32 cellular contexts compared by ENCODE assay signal in genomic region chrX:150506020-150506419, GRCh38.
DNase-seq lines count a peak whose midpoint lies in the region; ATAC-seq, FAIRE-seq and TF ChIP-seq lines count a peak whose summit lies in the region.
"Had no signal": no experiment of that assay in that cellular context is flagged by ENCODE, and none has a peak within 500 bp of the region (broad histone marks: within the 10 kb centered on the region; RNA-seq: fewer than 3 reads in every experiment).

No MANE protein-coding gene starts in this region.

- peaks cover 3% of the 10 kb centered on the region for H3K9me3 Mint-ChIP-seq in neural progenitor cell
- no peaks in the 10 kb centered on the region for H3K9me3 Mint-ChIP-seq in stimulated activated memory B cell treated with anti-CD40 and anti-IgM and Interleukin-4, amounts not matched to agents 10 μg/mL and 1 μg/mL and 100 μg/mL, for 72 hours
- H3K9me3 Mint-ChIP-seq: activated CD4-positive, alpha-beta memory T cell treated with anti-CD3 and anti-CD28 coated beads for 36 hours; activated naive CD4-positive, alpha-beta T cell treated with anti-CD3 and anti-CD28 coated beads, Interleukin-2, amount 50 U/mL, for 72 hours; activated T-helper 2 cell treated with anti-CD3 and anti-CD28 coated beads, Interferon-gamma antibody, Interleukin-2, Interleukin-4, amounts not matched to agents 10 μg/mL and 5 μg/mL and 100 μg/mL, durations not matched to agents 14 hours and 24 hours and 36 hours; HFFc6; IgD-negative memory B cell; naive thymus-derived CD8-positive, alpha-beta T cell; T-cell had no signal

- peak overlapping the region; percentile 94; the same call in 1 of the 2 replicates for H2BK5ac ChIP-seq in H1 (ENCODE audit: low read depth, low read length)

- TF ChIP-seq EP300 in H1 (IDR thresholded peaks at IDR 0.05; ENCODE audit: borderline replicate concordance in 1 of 2, low read depth in 2 of 2, low read length in 2 of 2): no peak

- H3K4me3 Mint-ChIP-seq in neural progenitor cell: no peak overlapping the region
- no peak overlapping the region for H3K4me3 Mint-ChIP-seq in stimulated activated memory B cell treated with anti-CD40 and anti-IgM and Interleukin-4, amounts not matched to agents 10 μg/mL and 1 μg/mL and 100 μg/mL, for 72 hours
- H3K4me3 Mint-ChIP-seq: activated CD4-positive, alpha-beta memory T cell treated with anti-CD3 and anti-CD28 coated beads for 36 hours; endodermal cell; HFFc6; IgD-negative memory B cell; naive thymus-derived CD8-positive, alpha-beta T cell; T-cell had no signal

- no peak overlapping the region for H3K56ac ChIP-seq in H1 (replicated peaks; ENCODE audit: insufficient read length, low read depth, low read length)

- H3K36me3 Mint-ChIP-seq in neural progenitor cell: no peaks in the 10 kb centered on the region
- no peaks in the 10 kb centered on the region for H3K36me3 Mint-ChIP-seq in stimulated activated memory B cell treated with anti-CD40 and anti-IgM and Interleukin-4, amounts not matched to agents 10 μg/mL and 1 μg/mL and 100 μg/mL, for 72 hours
- H3K36me3 Mint-ChIP-seq: activated CD4-positive, alpha-beta memory T cell treated with anti-CD3 and anti-CD28 coated beads for 36 hours; activated naive CD4-positive, alpha-beta T cell treated with anti-CD3 and anti-CD28 coated beads, Interleukin-2, amount 50 U/mL, for 72 hours; IgD-negative memory B cell; naive thymus-derived CD8-positive, alpha-beta T cell; T-cell had no signal

- no peaks in the 10 kb centered on the region for H4K20me1 ChIP-seq in H1 (replicated peaks in 1 of 2; ENCODE audit: control insufficient read depth in 1 of 2, insufficient read depth in 2 of 2, low read length in 2 of 2)
- no peaks in the 10 kb centered on the region for H4K20me1 ChIP-seq in neural progenitor cell (ENCODE audit: low read depth)

- CTCF ChIA-PET in H1 (lab: Charles Lee; ENCODE audit: partially characterized antibody): interaction anchor here (0.8 kb wide), 1 partner anchor 257 kb away, joined by 3 read pairs; no protein-coding TSS in a partner anchor

- no peak for TF ChIP-seq RAD21 in H1 (IDR thresholded peaks at IDR 0.05 in 1 of 2, conservative IDR thresholded peaks at IDR 0.05 in 1 of 2; ENCODE audit: low read depth in 2 of 2, low read length in 2 of 2)

- peak overlapping the region; percentile 60; the same call in 1 of the 2 replicates for H2BK12ac ChIP-seq in H1 (ENCODE audit: low read depth, low read length)

- peaks cover 41% of the 10 kb centered on the region for H3K4me1 Mint-ChIP-seq in neural progenitor cell
- no peaks in the 10 kb centered on the region for H3K4me1 Mint-ChIP-seq in stimulated activated memory B cell treated with anti-CD40 and anti-IgM and Interleukin-4, amounts not matched to agents 10 μg/mL and 1 μg/mL and 100 μg/mL, for 72 hours
- H3K4me1 Mint-ChIP-seq: naive thymus-derived CD8-positive, alpha-beta T cell; T-cell had no signal

- intact Hi-C loops in colonic mucosa (cut with DNase I): no loop called here

- no peak for ATAC-seq in stimulated activated memory B cell treated with anti-CD40 and anti-IgM and Interleukin-4, amounts not matched to agents 10 μg/mL and 1 μg/mL and 100 μg/mL, for 72 hours
- ATAC-seq: activated naive CD4-positive, alpha-beta T cell treated with anti-CD3 and anti-CD28 coated beads, Interleukin-2, amount 50 U/mL, for 72 hours; lower lobe of right lung; naive thymus-derived CD8-positive, alpha-beta T cell; T-cell had no signal

- peak overlapping the region; percentile 12 for H2BK120ac ChIP-seq in H1 (replicated peaks; ENCODE audit: low read depth, low read length)

- no peak overlapping the region for H2AK5ac ChIP-seq in H1 (ENCODE audit: low read depth, low read length)

- H3K79me2 ChIP-seq in H1 (ENCODE audit: control insufficient read depth in 1 of 2, insufficient read depth in 2 of 2, low read length in 2 of 2): no peaks in the 10 kb centered on the region
- no peaks in the 10 kb centered on the region for H3K79me2 ChIP-seq in neural progenitor cell (ENCODE audit: low read depth)
- H3K79me2 ChIP-seq: hepatocyte had no signal

- TF ChIP-seq CTCF in H1 (IDR thresholded peaks at IDR 0.05; ENCODE audit: control extremely low read depth in 1 of 3, insufficient read depth in 1 of 3, low read depth in 1 of 3, low read length in 3 of 3): no peak
- no peak for TF ChIP-seq CTCF in neural progenitor cell (IDR thresholded peaks at IDR 0.05)
- no peak for TF ChIP-seq CTCF in colonic mucosa (IDR thresholded peaks at IDR 0.05)

- no peak for FAIRE-seq in H1 (lab: Jason Lieb, UNC)
- FAIRE-seq: frontal cortex, GM18507, kidney had no signal

- H3K36me3 ChIP-seq in ES-I3 (ENCODE audit: insufficient read depth, low read length) (no peaks in the 10 kb centered on the region), HUES6 (ENCODE audit: control insufficient read depth, insufficient read depth, low read length) (no peaks in the 10 kb centered on the region), H1 (ENCODE audit: control insufficient read depth in 2 of 4, insufficient read depth in 4 of 4, low read length in 3 of 4) (no peaks in the 10 kb centered on the region), neural progenitor cell (no peaks in the 10 kb centered on the region), colonic mucosa (no peaks in the 10 kb centered on the region)
- H3K36me3 ChIP-seq: lower lobe of right lung, stomach had no signal

- H2BK20ac ChIP-seq in H1 (ENCODE audit: low read length): peak overlapping the region; percentile 86; the same call in 1 of the 2 replicates

- H3K4me1 ChIP-seq in ES-I3 (ENCODE audit: insufficient read depth, low read length) (peaks cover 56% of the 10 kb centered on the region), HUES6 (ENCODE audit: control insufficient read depth, insufficient read depth, low read length) (peaks cover 64% of the 10 kb centered on the region), H1 (replicated peaks in 1 of 4; ENCODE audit: control insufficient read depth in 3 of 4, insufficient read depth in 4 of 4, low read length in 3 of 4) (peaks cover 7 to 37% (median 20%) of the 10 kb centered on the region in 4 experiments; a peak in 6 of 7 replicates), neural progenitor cell (peaks cover 22% of the 10 kb centered on the region), colonic mucosa (peaks cover 4% of the 10 kb centered on the region)

- POLR2A ChIA-PET in H1 (lab: Charles Lee; ENCODE audit: partially characterized antibody): interaction anchor here (0.8 to 1.2 kb wide), 3 partner anchors 11 to 59 kb away, joined by 3 to 5 read pairs (median 4); no protein-coding TSS in a partner anchor

- no peak for DNase-seq in H1 (ENCODE audit: low read depth in 1 of 2, low spot score in 2 of 2)
- no peak for DNase-seq in neural progenitor cell (ENCODE audit: low spot score)
- no peak for DNase-seq in NOMO-1 treated with dmso at 0.1 percent for 144 hours (lab: John Stamatoyannopoulos, UW; ENCODE audit: unreplicated experiment)
- no peak for DNase-seq in colonic mucosa
- DNase-seq: activated CD4-positive, alpha-beta memory T cell treated with anti-CD3 and anti-CD28 coated beads for 36 hours; activated CD4-positive, CD25-positive, alpha-beta regulatory T cell treated with anti-CD3 and anti-CD28 coated beads, Interleukin-2, amount 50 U/mL, for 72 hours; activated CD8-positive, alpha-beta memory T cell treated with anti-CD3 and anti-CD28 coated beads, Interleukin-2, amount 50 U/mL, for 4 hours; COR-L47; cortex of kidney; DND-41; HFFc6; kidney; lower lobe of right lung; naive thymus-derived CD8-positive, alpha-beta T cell; NCI-H1092; NCI-H1930; NCI-H2227 treated with DMSO at 0.1 percent for 48 hours; NCI-H748 treated with DMSO at 0.1 percent for 48 hours; stomach; T-cell; trophoblast cell had no signal

- no peaks in the 10 kb centered on the region for H3K79me1 ChIP-seq in H1 (ENCODE audit: low read depth, low read length)

- H3K27me3 Mint-ChIP-seq in neural progenitor cell (ENCODE audit: insufficient read depth, low read depth): peaks cover 2% of the 10 kb centered on the region
- H3K27me3 Mint-ChIP-seq in stimulated activated memory B cell treated with anti-CD40 and anti-IgM and Interleukin-4, amounts not matched to agents 10 μg/mL and 1 μg/mL and 100 μg/mL, for 72 hours: no peaks in the 10 kb centered on the region
- H3K27me3 Mint-ChIP-seq: activated CD4-positive, alpha-beta memory T cell treated with anti-CD3 and anti-CD28 coated beads for 36 hours; naive thymus-derived CD8-positive, alpha-beta T cell had no signal

- peak overlapping the region; percentile 83 for H4K91ac ChIP-seq in H1 (replicated peaks; ENCODE audit: insufficient read length, low read length)

- no peak overlapping the region for H3K23ac ChIP-seq in H1 (ENCODE audit: insufficient read length)

- no peak overlapping the region for H4K5ac ChIP-seq in H1 (ENCODE audit: insufficient read length, low read depth, low read length)

- H3K14ac ChIP-seq in H1 (ENCODE audit: insufficient read length): no peak overlapping the region

- H4K8ac ChIP-seq in H1 (ENCODE audit: extremely low read depth, insufficient read depth, low read length): no peak overlapping the region

- TF ChIP-seq POLR2A in H1 (IDR thresholded peaks at IDR 0.05; ENCODE audit: control extremely low read depth in 1 of 2, low read depth in 2 of 2, low read length in 2 of 2): no peak

- no peaks in the 10 kb centered on the region for H3K9me3 ChIP-seq in ES-I3 (ENCODE audit: control insufficient read depth, insufficient read depth, low read length)
- no peaks in the 10 kb centered on the region for H3K9me3 ChIP-seq in HUES6 (ENCODE audit: control insufficient read depth, insufficient read depth, low read depth, low read length)
- H3K9me3 ChIP-seq in H1 (ENCODE audit: insufficient read depth in 2 of 2, low read depth in 1 of 2, low read length in 1 of 2): no peaks in the 10 kb centered on the region
- H3K9me3 ChIP-seq in neural progenitor cell (ENCODE audit: low read depth): no peaks in the 10 kb centered on the region
- H3K9me3 ChIP-seq in colonic mucosa: no peaks in the 10 kb centered on the region
- H3K9me3 ChIP-seq: lower lobe of right lung, stomach had no signal

- 63% methylated on average over 1 of the region's 2 CpGs; no CpG with 5 or more reads in 1 of the 2 experiments for WGBS in H1 (ENCODE audit: extremely low coverage in 1 of 2, insufficient coverage in 1 of 2, insufficient read length in 1 of 2, insufficient replicate concordance in 2 of 2, low coverage in 1 of 2, low lambda C conversion rate in 2 of 2, missing lambda C conversion rate in 1 of 2), 2 experiments

- H3K27ac ChIP-seq in HUES6 (ENCODE audit: low read depth, low read length): peak overlapping the region; percentile 83
- H3K27ac ChIP-seq in H1 (ENCODE audit: low read depth, low read length): peak overlapping the region; percentile 85; the same call in 1 of the 2 replicates
- H3K27ac ChIP-seq in neural progenitor cell: no peak overlapping the region
- H3K27ac ChIP-seq in colonic mucosa: no peak overlapping the region
- H3K27ac ChIP-seq: hepatocyte had no signal

- no peak overlapping the region for H3K27ac Mint-ChIP-seq in neural progenitor cell
- H3K27ac Mint-ChIP-seq in stimulated activated memory B cell treated with anti-CD40 and anti-IgM and Interleukin-4, amounts not matched to agents 10 μg/mL and 1 μg/mL and 100 μg/mL, for 72 hours: no peak overlapping the region
- H3K27ac Mint-ChIP-seq: activated CD4-positive, alpha-beta memory T cell treated with anti-CD3 and anti-CD28 coated beads for 36 hours; activated naive CD4-positive, alpha-beta T cell treated with anti-CD3 and anti-CD28 coated beads, Interleukin-2, amount 50 U/mL, for 72 hours; activated T-helper 2 cell treated with anti-CD3 and anti-CD28 coated beads, Interferon-gamma antibody, Interleukin-2, Interleukin-4, amounts not matched to agents 10 μg/mL and 5 μg/mL and 100 μg/mL, durations not matched to agents 14 hours and 24 hours and 36 hours; endodermal cell; HFFc6; IgD-negative memory B cell; naive thymus-derived CD8-positive, alpha-beta T cell; T-cell had no signal

- H3K9ac ChIP-seq in ES-I3 (ENCODE audit: low read depth, low read length) (peak overlapping the region; percentile 30), HUES6 (ENCODE audit: low read length) (peak overlapping the region; percentile 82), H1 (replicated peaks in 1 of 4; ENCODE audit: extremely low read depth in 1 of 4, low read depth in 3 of 4, low read length in 3 of 4) (no peak overlapping the region), neural progenitor cell (no peak overlapping the region), colonic mucosa (ENCODE audit: low read depth in 2 of 2, low read length in 2 of 2) (no peak overlapping the region)

- H3K23me2 ChIP-seq in H1 (ENCODE audit: low read depth, low read length): no peaks in the 10 kb centered on the region

- peaks cover 12% of the 10 kb centered on the region for H3F3A ChIP-seq in neural progenitor cell (ENCODE audit: low read depth)

- H3K4me3 ChIP-seq in HUES6 (ENCODE audit: low read depth, low read length) (peak overlapping the region; percentile 46), H1 (ENCODE audit: extremely low read depth in 1 of 4, insufficient read depth in 2 of 4, low read depth in 3 of 4, low read length in 4 of 4) (peak overlapping the region in 1 of 4 experiments; percentile 54; a peak in 2 of 8 replicates), neural progenitor cell (no peak overlapping the region), colonic mucosa (no peak overlapping the region)
- H3K4me3 ChIP-seq: hepatocyte, lower lobe of right lung, skin epidermis, stomach had no signal

- H3K4me2 ChIP-seq in H1 (ENCODE audit: insufficient read depth in 1 of 2, low read depth in 2 of 2, low read length in 2 of 2) (peak overlapping the region; percentile 77 to 86; a peak in 3 of 4 replicates), neural progenitor cell (peak overlapping the region; percentile 66)
- H3K4me2 ChIP-seq: hepatocyte had no signal

- no peak overlapping the region for H2BK15ac ChIP-seq in H1 (ENCODE audit: low read length)

- no peak overlapping the region for H3K18ac ChIP-seq in H1 (ENCODE audit: extremely low read depth, low read length)

- H3K27me3 ChIP-seq in HUES6 (ENCODE audit: control insufficient read depth, insufficient read depth, low read length) (no peaks in the 10 kb centered on the region), H1 (replicated peaks in 1 of 4; ENCODE audit: control insufficient read depth in 3 of 4, extremely low read depth in 1 of 4, insufficient read depth in 3 of 4, low read length in 3 of 4) (no peaks in the 10 kb centered on the region), neural progenitor cell (peaks cover 4% of the 10 kb centered on the region), colonic mucosa (no peaks in the 10 kb centered on the region)
- H3K27me3 ChIP-seq: hepatocyte had no signal

- no peak overlapping the region for H2AFZ ChIP-seq in H1 (ENCODE audit: low read length)
- H2AFZ ChIP-seq in neural progenitor cell (replicated peaks): no peak overlapping the region
- H2AFZ ChIP-seq: hepatocyte had no signal

- H3K4ac ChIP-seq in H1 (replicated peaks; ENCODE audit: insufficient read length, low read depth, low read length): no peak overlapping the region

Comparison
In these comparisons a context has a peak if more than half of its experiments do, and no peak if none do; other contexts are left out.
1. H3K9ac ChIP-seq: peak in ES-I3 (single experiment) and HUES6 (single experiment); none in H1 (0 of 4), neural progenitor cell (single experiment) and colonic mucosa (0 of 2).
2. H3K27ac ChIP-seq: peak in HUES6 (single experiment) and H1 (single experiment); none in neural progenitor cell (single experiment) and colonic mucosa (single experiment).